ENCODE assay signal across 10 cellular contexts in genomic region chr3:134315286-134316106, GRCh38. TPM values are rescaled to one million over a fixed set of nuclear protein-coding genes. Genes with fewer than 3 reads are reported as not detected.
A peak's percentile ranks its signal among the peaks of the same experiment; 100 is the strongest.
DNase-seq lines count a peak whose midpoint lies in the region; TF ChIP-seq lines count a peak whose summit lies in the region.
"Had no signal": no experiment of that assay in that cellular context is flagged by ENCODE, and none has a peak within 500 bp of the region (broad histone marks: within the 10 kb centered on the region; RNA-seq: fewer than 3 reads in every experiment).

No MANE protein-coding gene starts in this region.

- H3K9me3 ChIP-seq in HUES48 (ENCODE audit: control insufficient read depth, insufficient read depth, low read length) (no peaks in the 10 kb centered on the region), liver (ENCODE audit: control insufficient read depth in 4 of 4, low read length in 3 of 4) (no peaks in the 10 kb centered on the region), stomach smooth muscle (ENCODE audit: control insufficient read depth in 2 of 2, low read length in 2 of 2) (no peaks in the 10 kb centered on the region)
- H3K9me3 ChIP-seq in effector memory CD4-positive, alpha-beta T cell (ENCODE audit: control insufficient read depth, low read length) = no peaks in the 10 kb centered on the region

- peak in 1 of 2 donors; percentile 23 for TF ChIP-seq RAD21 in liver (IDR thresholded peaks at IDR 0.05)

- TF ChIP-seq CTCF in coronary artery (IDR thresholded peaks at IDR 0.05) (no peak), liver (IDR thresholded peaks at IDR 0.05; ENCODE audit: low read depth, low read length, missing input control) (no peak)

- H3K36me3 ChIP-seq in HUES48 (ENCODE audit: control insufficient read depth, insufficient read depth, low read length) (no peaks in the 10 kb centered on the region), liver (ENCODE audit: control insufficient read depth in 4 of 4, insufficient read depth in 3 of 4, low read depth in 1 of 4, low read length in 3 of 4) (no peaks in the 10 kb centered on the region), stomach smooth muscle (ENCODE audit: control insufficient read depth in 2 of 2, insufficient read depth in 2 of 2, low read length in 2 of 2) (no peaks in the 10 kb centered on the region)
- no peaks in the 10 kb centered on the region for H3K36me3 ChIP-seq in effector memory CD4-positive, alpha-beta T cell (ENCODE audit: control insufficient read depth, insufficient read depth, low read length)

- 81% methylated on average over 14 of the region's 14 CpGs for WGBS in liver

- H3K9ac ChIP-seq in HUES48 (ENCODE audit: low read depth, low read length) (no peak overlapping the region), liver (ENCODE audit: low read depth in 1 of 2, low read length in 2 of 2) (no peak overlapping the region), stomach smooth muscle (ENCODE audit: low read length in 2 of 2) (no peak overlapping the region)

- H3K27me3 ChIP-seq in HUES48 (ENCODE audit: control insufficient read depth, insufficient read depth, low read length) = peaks cover 28% of the 10 kb centered on the region
- H3K27me3 ChIP-seq in liver (ENCODE audit: control insufficient read depth in 4 of 4, insufficient read depth in 4 of 4, low read length in 3 of 4) = no peaks in the 10 kb centered on the region
- H3K27me3 ChIP-seq in stomach smooth muscle (ENCODE audit: control insufficient read depth in 1 of 2, insufficient read depth in 2 of 2, low read length in 2 of 2) = no peaks in the 10 kb centered on the region
- H3K27me3 ChIP-seq in effector memory CD4-positive, alpha-beta T cell (replicated peaks; ENCODE audit: control insufficient read depth, insufficient read depth, low read length, poor library complexity, severe bottlenecking) = peaks cover 11% of the 10 kb centered on the region

- H3K4me3 ChIP-seq in HUES48 (ENCODE audit: low read depth, low read length) = no peak overlapping the region
- no peak overlapping the region for H3K4me3 ChIP-seq in coronary artery
- no peak overlapping the region for H3K4me3 ChIP-seq in liver (ENCODE audit: low read depth in 1 of 3, low read length in 3 of 3)
- no peak overlapping the region for H3K4me3 ChIP-seq in stomach smooth muscle (ENCODE audit: low read length in 2 of 2)
- no peak overlapping the region for H3K4me3 ChIP-seq in effector memory CD4-positive, alpha-beta T cell (ENCODE audit: insufficient read depth, low read depth, low read length, poor library complexity, severe bottlenecking)

- DNase-seq in coronary artery (ENCODE audit: low spot score) (peak; percentile 92), GOT3 (lab: John Stamatoyannopoulos, UW) (no peak)
- no peak for DNase-seq in stimulated activated CD4-positive, alpha-beta T cell treated with anti-CD3 and anti-CD28 coated beads, Interleukin-4, amount 100 ng/mL, for 4 hours
- DNase-seq in effector memory CD4-positive, alpha-beta T cell = no peak
- DNase-seq in stimulated activated CD8-positive, alpha-beta memory T cell treated with anti-CD3 and anti-CD28 coated beads, Interleukin-4, amount 100 ng/mL, for 48 hours = no peak
- DNase-seq: activated naive CD4-positive, alpha-beta T cell treated with Interleukin-2 at 50 U/mL for 16 hours; SHP77 treated with DMSO at 0.1 percent for 48 hours had no signal

- H3K27ac ChIP-seq in HUES48 (ENCODE audit: low read depth, low read length) (peak overlapping the region; percentile 46), coronary artery (peak overlapping the region; percentile 83 to 98), liver (ENCODE audit: low read depth in 1 of 2, low read length in 2 of 2) (peak overlapping the region; percentile 36 to 64), stomach smooth muscle (ENCODE audit: low read length) (peak overlapping the region; percentile 41)
- no peak overlapping the region for H3K27ac ChIP-seq in effector memory CD4-positive, alpha-beta T cell (ENCODE audit: insufficient read depth, low read length, poor library complexity, severe bottlenecking)

- H3K4me1 ChIP-seq in HUES48 (ENCODE audit: control insufficient read depth, insufficient read depth, low read length) = peaks cover 28% of the 10 kb centered on the region
- peaks cover 9 to 47% (median 37%) of the 10 kb centered on the region in 4 donors for H3K4me1 ChIP-seq in liver (ENCODE audit: control insufficient read depth in 4 of 4, insufficient read depth in 4 of 4, low read length in 3 of 4)
- H3K4me1 ChIP-seq in stomach smooth muscle (ENCODE audit: control insufficient read depth, insufficient read depth, low read length) = peaks cover 41% of the 10 kb centered on the region
- peaks cover 5% of the 10 kb centered on the region for H3K4me1 ChIP-seq in effector memory CD4-positive, alpha-beta T cell (ENCODE audit: control insufficient read depth, insufficient read depth, low read length, poor library complexity, severe bottlenecking)

TF ChIP-seq in liver, 16 proteins besides CTCF, POLR2A, EP300 and RAD21:
- TF ChIP-seq RXRA (IDR thresholded peaks at IDR 0.05) = peak in 1 of 2 donors; percentile 40
- TF ChIP-seq HNF4A (conservative IDR thresholded peaks at IDR 0.05) = no peak
- TF ChIP-seq REST (IDR thresholded peaks at IDR 0.05) = peak; percentile 37
- TF ChIP-seq FOXA2 (IDR thresholded peaks at IDR 0.05) = no peak
- peak; percentile 33 for TF ChIP-seq SP1 (IDR thresholded peaks at IDR 0.05)
- no peak for TF ChIP-seq EGR1 (IDR thresholded peaks at IDR 0.05; ENCODE audit: low read depth in 2 of 2)
- peak; percentile 64 for TF ChIP-seq NR2F2 (IDR thresholded peaks at IDR 0.05)

RNA-seq across cellular contexts. Expression of gene AMOTL2, which starts 58.8 kb away (rescaled TPM):
- 10 to 100 TPM in 1 of 2 donors, 1 to 10 TPM in 1; 5.0 to 16.7 TPM for total RNA-seq in liver
- 10 to 100 TPM in 1 of 2 donors, 1 to 10 TPM in 1; 4.2 to 13.8 TPM for polyA plus RNA-seq in liver
